In the genomic region with DNA sequence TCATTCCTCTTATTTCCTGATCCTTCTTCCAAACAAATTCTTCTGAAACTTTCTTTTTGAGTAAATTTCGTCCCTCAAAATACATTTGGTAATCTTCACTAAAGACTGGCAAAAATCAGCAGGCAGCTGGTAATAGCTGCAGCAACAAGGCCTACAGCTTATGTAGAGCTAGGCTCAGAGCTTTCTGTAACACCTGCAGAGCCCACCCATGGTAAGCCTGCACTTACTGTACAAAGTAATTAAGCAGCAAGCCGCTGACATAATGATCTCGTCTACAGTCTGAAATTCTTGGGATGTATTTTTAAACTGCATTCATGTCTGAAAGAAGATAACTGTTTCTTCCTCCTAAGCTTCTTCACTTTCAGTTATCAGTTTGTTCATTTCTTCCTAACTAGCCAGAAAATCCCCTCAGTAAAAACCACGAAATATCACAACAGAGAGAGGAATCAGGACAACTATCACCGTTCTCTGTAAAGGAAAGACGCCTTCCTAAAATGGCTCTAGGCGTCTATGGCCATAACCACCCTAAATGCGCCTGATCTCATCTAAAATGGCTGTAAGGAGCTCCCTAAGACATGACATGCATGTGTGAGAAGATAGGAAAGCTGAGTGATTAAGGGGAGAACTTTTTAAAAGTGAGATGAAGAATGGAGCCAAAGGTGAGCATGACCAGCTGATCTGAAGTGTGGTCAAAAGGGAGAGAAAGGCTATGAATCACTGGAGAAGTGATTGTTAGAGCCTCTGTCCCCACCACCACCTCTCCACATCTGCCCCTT, we compare ENCODE assay signal across 11 cellular contexts. TPM values are rescaled to one million over a fixed set of nuclear protein-coding genes. Genes with fewer than 3 reads are reported as not detected.
DNase-seq lines count a peak whose midpoint lies in the region; ATAC-seq and TF ChIP-seq lines count a peak whose summit lies in the region.
"Had no signal": no experiment of that assay in that cellular context is flagged by ENCODE, and none has a peak within 500 bp of the region (broad histone marks: within the 10 kb centered on the region; RNA-seq: fewer than 3 reads in every experiment).

No MANE protein-coding gene starts in this region.

- peaks cover 2% of the 10 kb centered on the region for H3K36me3 Mint-ChIP-seq in CD4-positive, alpha-beta T cell (ENCODE audit: low read depth)
- H3K36me3 Mint-ChIP-seq in IgD-negative memory B cell (peaks cover 2% of the 10 kb centered on the region), chondrocyte (ENCODE audit: low read depth) (peaks cover under 1% of the 10 kb centered on the region)

- peak overlapping the region; percentile 5 for H3K4me3 Mint-ChIP-seq in CD4-positive, alpha-beta T cell
- H3K4me3 Mint-ChIP-seq in IgD-negative memory B cell = peak overlapping the region in 3 of 4 donors; percentile 19 to 61 (median 38)
- H3K4me3 Mint-ChIP-seq in chondrocyte (ENCODE audit: unreplicated experiment) = no peak overlapping the region

- no peaks in the 10 kb centered on the region for H3K9me3 ChIP-seq in CD4-positive, alpha-beta T cell (ENCODE audit: control insufficient read depth, low read length)
- H3K9me3 ChIP-seq: pancreas had no signal

- H3K4me1 Mint-ChIP-seq in CD4-positive, alpha-beta T cell (ENCODE audit: low read depth) = peaks cover 56% of the 10 kb centered on the region
- H3K4me1 Mint-ChIP-seq in IgD-negative memory B cell (peaks cover 13 to 43% (median 38%) of the 10 kb centered on the region in 3 donors), chondrocyte (ENCODE audit: low read depth) (peaks cover 59% of the 10 kb centered on the region)

- H3K27me3 Mint-ChIP-seq in CD4-positive, alpha-beta T cell = no peaks in the 10 kb centered on the region
- H3K27me3 Mint-ChIP-seq in IgD-negative memory B cell (no peaks in the 10 kb centered on the region), chondrocyte (ENCODE audit: low read depth) (no peaks in the 10 kb centered on the region)

- no peak for ATAC-seq in CD4-positive, alpha-beta T cell (ENCODE audit: poor library complexity)
- ATAC-seq in GM18867 (IDR thresholded peaks at IDR 0.05; ENCODE audit: unreplicated experiment) (peak; percentile 46), GM18861 (IDR thresholded peaks at IDR 0.05; ENCODE audit: unreplicated experiment) (no peak)
- ATAC-seq: pancreas had no signal

- no peak for DNase-seq in CD4-positive, alpha-beta T cell
- DNase-seq in chondrocyte (ENCODE audit: low spot score) (no peak), hippocampal formation (lab: John Stamatoyannopoulos, UW) (no peak), GM10266 (ENCODE audit: extremely low spot score) (no peak), SW 1271 (lab: John Stamatoyannopoulos, UW) (no peak)
- DNase-seq: Calu3, NCI-H526 treated with DMSO at 0.1 percent for 48 hours, pancreas had no signal

- peak overlapping the region; percentile 59 for H3K27ac Mint-ChIP-seq in CD4-positive, alpha-beta T cell
- H3K27ac Mint-ChIP-seq in IgD-negative memory B cell (peak overlapping the region in 1 of 3 donors; percentile 26), chondrocyte (ENCODE audit: unreplicated experiment) (peak overlapping the region; percentile 1)

- H3K27me3 ChIP-seq in CD4-positive, alpha-beta T cell (ENCODE audit: control insufficient read depth, insufficient read depth, low read length) = no peaks in the 10 kb centered on the region
- H3K27me3 ChIP-seq: pancreas had no signal

- no peak overlapping the region for H3K27ac ChIP-seq in CD4-positive, alpha-beta T cell (ENCODE audit: low read depth, low read length)
- H3K27ac ChIP-seq: pancreas had no signal

- intact Hi-C loops in CD4-positive, alpha-beta T cell (cut with DNase I, micrococcal nuclease) = loop anchor here in 1 of 2 experiments (5.0 kb wide), 1 partner anchor 38 kb away; no protein-coding TSS in a partner anchor

- no peak for TF ChIP-seq CTCF in CD4-positive, alpha-beta T cell (IDR thresholded peaks at IDR 0.05)
- TF ChIP-seq CTCF in chondrocyte (IDR thresholded peaks at IDR 0.05) = no peak
- no peak for TF ChIP-seq CTCF in GM10266 (IDR thresholded peaks at IDR 0.05; ENCODE audit: control insufficient read depth, insufficient read depth, low read depth, missing control alignments)

- CTCF ChIA-PET in CD4-positive, alpha-beta T cell (lab: Charles Lee) = interaction anchor here (1.3 kb wide), 1 partner anchor 155 kb away, joined by 4 read pairs; no protein-coding TSS in a partner anchor

- no peaks in the 10 kb centered on the region for H3K9me3 Mint-ChIP-seq in CD4-positive, alpha-beta T cell
- H3K9me3 Mint-ChIP-seq in IgD-negative memory B cell (no peaks in the 10 kb centered on the region), chondrocyte (ENCODE audit: low read depth) (no peaks in the 10 kb centered on the region)

- POLR2A ChIA-PET in CD4-positive, alpha-beta T cell (lab: Charles Lee) = interaction anchor here (0.6 to 1.2 kb wide), 2 partner anchors 75 to 252 kb away, joined by 3 to 4 read pairs; partner anchors contain the start of gene ZNF143

RNA-seq across cellular contexts. Expression of gene DENND5A, which starts 56.2 kb away (rescaled TPM):
- 100 to 1,000 TPM; 101 to 103 TPM for total RNA-seq in CD4-positive, alpha-beta T cell
- polyA plus RNA-seq in IgD-negative memory B cell = 9.3 TPM
- 94.0 to 116 TPM (median 111 TPM) in 3 replicates for total RNA-seq in chondrocyte
